ENCODE assay signal across 9 cellular contexts in genomic region chr17:18093616-18094408, GRCh38. TPM values are rescaled to one million over a fixed set of nuclear protein-coding genes. Genes with fewer than 3 reads are reported as not detected.
DNase-seq lines count a peak whose midpoint lies in the region; ATAC-seq and TF ChIP-seq lines count a peak whose summit lies in the region.
"Had no signal": no experiment of that assay in that cellular context is flagged by ENCODE, and none has a peak within 500 bp of the region (broad histone marks: within the 10 kb centered on the region; RNA-seq: fewer than 3 reads in every experiment).

No MANE protein-coding gene starts in this region.

- H2AFZ ChIP-seq in MM.1S (ENCODE audit: low read length) = no peak overlapping the region

- H3K9ac ChIP-seq in MM.1S (ENCODE audit: low read length) = no peak overlapping the region

- H3K9me2 ChIP-seq in MM.1S (replicated peaks; ENCODE audit: insufficient read depth, low read length) = no peaks in the 10 kb centered on the region

- no peaks in the 10 kb centered on the region for H3K36me3 ChIP-seq in MM.1S (replicated peaks; ENCODE audit: insufficient read depth, low read length)
- peaks cover 73% of the 10 kb centered on the region for H3K36me3 ChIP-seq in lower lobe of right lung

- H3K36me3 Mint-ChIP-seq in brain = peaks cover 31% of the 10 kb centered on the region

- H3K9me3 ChIP-seq in MM.1S (replicated peaks; ENCODE audit: insufficient read depth, low read length) (no peaks in the 10 kb centered on the region), lower lobe of right lung (no peaks in the 10 kb centered on the region)

- peak overlapping the region in 3 of 5 experiments; percentile 13 to 42 (median 26) for H3K27ac Mint-ChIP-seq in brain

- no peaks in the 10 kb centered on the region for H3K27me3 Mint-ChIP-seq in brain
- H3K27me3 Mint-ChIP-seq: CD4-positive, alpha-beta memory T cell had no signal

- H3K4me3 Mint-ChIP-seq in brain = peak overlapping the region in 1 of 5 experiments; percentile 7
- H3K4me3 Mint-ChIP-seq: CD4-positive, alpha-beta memory T cell had no signal

- DNase-seq in NCI-H524 (lab: John Stamatoyannopoulos, UW) (peak; percentile 43 to 69), NCI-H524 treated with DMSO at 0.1 percent for 48 hours (lab: John Stamatoyannopoulos, UW) (no peak), MM.1S (no peak), lower lobe of right lung (no peak), HPDE6-E6E7 (ENCODE audit: extremely low spot score) (no peak)

- peaks cover 1% of the 10 kb centered on the region; the same call in 1 of the 2 replicates for H3K4me1 ChIP-seq in MM.1S (ENCODE audit: low read length)
- H3K4me1 ChIP-seq in lower lobe of right lung = peaks cover 4% of the 10 kb centered on the region

- H3K4me1 Mint-ChIP-seq in brain = peaks cover 10% of the 10 kb centered on the region

- peak; percentile 17; the same call in 1 of the 2 replicates for TF ChIP-seq CTCF in MM.1S (IDR thresholded peaks at IDR 0.05; ENCODE audit: low read length)
- peak; percentile 11 to 18 for TF ChIP-seq CTCF in brain (conservative IDR thresholded peaks at IDR 0.05)
- TF ChIP-seq CTCF in lower lobe of right lung (IDR thresholded peaks at IDR 0.05) = peak; percentile 18

- H3F3A ChIP-seq in MM.1S (ENCODE audit: insufficient read depth, low read length) = no peaks in the 10 kb centered on the region

- peaks cover 16% of the 10 kb centered on the region for H3K79me2 ChIP-seq in MM.1S (ENCODE audit: low read length)

- no peak overlapping the region for H3K4me2 ChIP-seq in MM.1S (ENCODE audit: low read depth, low read length)

- ATAC-seq in lower lobe of right lung = no peak
- ATAC-seq in GM21367 (IDR thresholded peaks at IDR 0.05; ENCODE audit: unreplicated experiment) = no peak
- ATAC-seq in GM18502 (IDR thresholded peaks at IDR 0.05; ENCODE audit: poor library complexity, unreplicated experiment) = no peak

- intact Hi-C loops in lower lobe of right lung (cut with DNase I) = no loop called here

- H3K9me3 Mint-ChIP-seq in brain = no peaks in the 10 kb centered on the region

- H4K20me1 ChIP-seq in MM.1S (ENCODE audit: insufficient read depth, low read length) = no peaks in the 10 kb centered on the region

- H3K27me3 ChIP-seq in MM.1S (replicated peaks; ENCODE audit: insufficient read depth, low read length) (no peaks in the 10 kb centered on the region), lower lobe of right lung (ENCODE audit: low read depth) (no peaks in the 10 kb centered on the region)

- H3K27ac ChIP-seq in MM.1S (ENCODE audit: low read length) (no peak overlapping the region), lower lobe of right lung (no peak overlapping the region)

- H3K4me3 ChIP-seq in MM.1S (ENCODE audit: low read length) (no peak overlapping the region), lower lobe of right lung (no peak overlapping the region)

RNA-seq across cellular contexts. Expression of gene DRG2, which starts 6.1 kb away (rescaled TPM):
- polyA plus RNA-seq in brain (ENCODE audit: insufficient read depth, low read depth, low replicate concordance) = 62.1 TPM
- 29.2 TPM for total RNA-seq in lower lobe of right lung

RNA-seq across cellular contexts. Expression of gene MYO15A, which starts 14.7 kb away (rescaled TPM):
- polyA plus RNA-seq in brain (ENCODE audit: insufficient read depth, low read depth, low replicate concordance) = 1.2 TPM
- total RNA-seq in lower lobe of right lung = 3.3 TPM

RNA-seq across cellular contexts. Expression of gene GID4, which starts 54.6 kb away (rescaled TPM):
- 9.5 TPM for polyA plus RNA-seq in brain (ENCODE audit: insufficient read depth, low read depth, low replicate concordance)
- 11.9 TPM for total RNA-seq in lower lobe of right lung

RNA-seq across cellular contexts. Expression of gene ATPAF2, which starts 54.8 kb away (rescaled TPM):
- polyA plus RNA-seq in brain (ENCODE audit: insufficient read depth, low read depth, low replicate concordance) = 41.0 TPM
- 22.9 TPM for total RNA-seq in lower lobe of right lung

Comparison
In these comparisons a context has a peak if more than half of its experiments do, and no peak if none do; other contexts are left out.
1. DNase-seq: peak in NCI-H524 (2 of 2); none in NCI-H524 treated with DMSO at 0.1 percent for 48 hours (single experiment), MM.1S (single experiment), lower lobe of right lung (single experiment) and HPDE6-E6E7 (single experiment).
2. Peak in every context shown above with its lines, with median percentiles within 50 percentile points of each other: CTCF ChIP-seq.